Comparison of ENCODE assay signal across 8 cellular contexts in the genomic region with DNA sequence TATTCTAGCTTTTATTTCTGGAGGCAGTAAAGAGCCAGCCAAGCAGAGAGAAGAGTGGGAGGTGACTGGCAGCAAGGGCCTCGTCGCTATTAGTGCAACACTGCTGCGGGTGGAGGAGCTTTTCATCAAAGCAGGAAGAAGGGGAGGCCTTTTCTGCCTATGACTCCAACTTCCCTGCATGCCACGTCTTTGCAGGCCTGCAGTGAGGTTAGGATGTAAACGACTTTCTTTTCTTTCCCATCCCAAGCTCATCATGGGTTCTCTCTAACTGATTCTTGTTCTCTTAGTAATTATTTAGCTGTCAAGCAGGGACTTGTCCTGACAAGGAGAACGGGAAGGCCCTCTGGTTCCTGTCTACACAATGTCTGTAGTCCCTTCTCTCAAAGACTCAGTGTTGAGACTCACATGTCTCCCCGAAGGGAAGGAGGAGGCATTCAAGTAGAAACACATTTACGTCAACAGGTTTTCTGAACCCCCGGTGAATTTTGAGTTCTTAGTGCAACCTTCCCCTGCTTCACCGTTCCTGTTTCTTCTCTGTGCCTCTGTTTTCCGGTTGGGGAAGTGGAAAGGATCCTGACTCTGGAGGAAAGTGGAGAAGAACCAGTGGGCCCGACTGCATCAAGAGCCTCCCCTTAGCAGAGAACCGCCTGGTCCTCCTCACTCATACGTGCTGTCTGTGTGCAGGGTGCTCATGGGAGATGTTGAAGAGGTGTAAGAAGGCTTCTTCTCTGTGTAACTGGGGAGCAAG. TPM values are rescaled to one million over a fixed set of nuclear protein-coding genes. Genes with fewer than 3 reads are reported as not detected.
A peak's percentile ranks its signal among the peaks of the same experiment; 100 is the strongest.
DNase-seq lines count a peak whose midpoint lies in the region; ATAC-seq and TF ChIP-seq lines count a peak whose summit lies in the region.

No MANE protein-coding gene starts in this region.

- H3K4me3 ChIP-seq in GM12875 (ENCODE audit: low read depth, low read length) = peak overlapping the region; percentile 28

- TF ChIP-seq CTCF in GM12875 (IDR thresholded peaks at IDR 0.05; ENCODE audit: borderline replicate concordance, insufficient read depth, low read depth, low read length) (no peak), chondrocyte (IDR thresholded peaks at IDR 0.05) (peak; percentile 20)

- H3K9me3 ChIP-seq in KOPT-K1 (ENCODE audit: insufficient read depth, low read length, poor library complexity, severe bottlenecking) = no peaks in the 10 kb centered on the region

- H3K27ac ChIP-seq in KOPT-K1 (ENCODE audit: low read depth, low read length, poor library complexity, severe bottlenecking) = peak overlapping the region; percentile 47

- H3K4me1 Mint-ChIP-seq in chondrocyte (ENCODE audit: low read depth) (peaks cover 21% of the 10 kb centered on the region), memory B cell (peaks cover 62% of the 10 kb centered on the region)

- H3K9me3 Mint-ChIP-seq in chondrocyte (ENCODE audit: low read depth) (no peaks in the 10 kb centered on the region), memory B cell (no peaks in the 10 kb centered on the region)

- H3K36me3 Mint-ChIP-seq in chondrocyte (ENCODE audit: low read depth) (no peaks in the 10 kb centered on the region), memory B cell (peaks cover 3% of the 10 kb centered on the region)

- H3K27ac Mint-ChIP-seq in chondrocyte (ENCODE audit: unreplicated experiment) (peak overlapping the region; percentile 92), memory B cell (peak overlapping the region; percentile 97)

- H3K4me3 Mint-ChIP-seq in chondrocyte (ENCODE audit: unreplicated experiment) (no peak overlapping the region), memory B cell (peak overlapping the region; percentile 85)

- H3K27me3 Mint-ChIP-seq in chondrocyte (ENCODE audit: low read depth) (no peaks in the 10 kb centered on the region), memory B cell (no peaks in the 10 kb centered on the region)

- DNase-seq in activated CD4-positive, alpha-beta T cell treated with anti-CD3 and anti-CD28 coated beads for 24 hours (ENCODE audit: low read depth in 2 of 2) = peak; percentile 38 to 46
- DNase-seq in chondrocyte (ENCODE audit: low spot score) (no peak), memory B cell (ENCODE audit: low spot score in 2 of 2) (peak; percentile 22 to 35), mesenteric fat pad (ENCODE audit: low spot score) (no peak), HuH-7 (ENCODE audit: low spot score) (no peak)
- DNase-seq in stimulated activated CD8-positive, alpha-beta memory T cell treated with anti-CD3 and anti-CD28 coated beads, Interleukin-12 subunit alpha, Interleukin-12 subunit beta, amount 100 ng/mL, for 1 hour (ENCODE audit: low read depth) = peak; percentile 40

- peak; percentile 78 for ATAC-seq in memory B cell (ENCODE audit: low read depth)

- no peaks in the 10 kb centered on the region for H3K36me3 ChIP-seq in KOPT-K1 (ENCODE audit: insufficient read depth, low read length)

RNA-seq across cellular contexts. Expression of a gene that starts 56.9 kb away (rescaled TPM):
- total RNA-seq in chondrocyte = 74.4 to 90.7 TPM (median 85.7 TPM) in 3 replicates
- total RNA-seq in mesenteric fat pad = 64.9 TPM

Comparison
In these comparisons a context has a peak if more than half of its experiments do, and no peak if none do; other contexts are left out.
1. DNase-seq: peak in activated CD4-positive, alpha-beta T cell treated with anti-CD3 and anti-CD28 coated beads for 24 hours (2 of 2), memory B cell (2 of 2) and stimulated activated CD8-positive, alpha-beta memory T cell treated with anti-CD3 and anti-CD28 coated beads, Interleukin-12 subunit alpha, Interleukin-12 subunit beta, amount 100 ng/mL, for 1 hour (single experiment); none in chondrocyte (single experiment), mesenteric fat pad (single experiment) and HuH-7 (single experiment).